Comparison of ENCODE assay signal across 14 cellular contexts in the genomic region with DNA sequence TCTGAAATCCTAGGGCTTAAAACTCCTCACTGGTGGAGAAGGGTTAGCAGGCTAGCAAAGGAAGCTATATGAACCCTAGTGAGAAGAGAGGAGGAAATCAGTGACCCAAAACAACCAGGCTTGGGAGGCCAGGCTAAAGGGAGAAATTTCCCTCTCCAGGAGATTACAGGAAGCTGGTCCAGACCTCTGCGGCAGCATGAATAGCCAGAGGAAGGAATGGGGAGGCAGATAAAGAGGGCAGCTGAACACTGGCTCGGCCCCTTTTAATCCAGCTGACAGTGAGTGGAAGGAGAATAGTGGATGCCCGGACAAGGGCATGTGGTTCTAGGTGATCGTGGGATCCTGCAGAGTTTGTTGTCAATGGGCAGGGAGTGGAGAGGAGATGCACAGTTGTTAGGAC.
"Had no signal": no experiment of that assay in that cellular context is flagged by ENCODE, and none has a peak within 500 bp of the region (broad histone marks: within the 10 kb centered on the region; RNA-seq: fewer than 3 reads in every experiment).

No MANE protein-coding gene starts in this region.

- H3K4me1 ChIP-seq: tibial artery had no signal

- H3K9me3 ChIP-seq: ovary, tibial artery had no signal

- H3K27me3 ChIP-seq: gastroesophageal sphincter, ovary, tibial artery had no signal

- H3K27ac ChIP-seq: gastroesophageal sphincter, ovary, skin epidermis, tibial artery had no signal

- H3K36me3 ChIP-seq: gastroesophageal sphincter, ovary, tibial artery had no signal

- H3K4me3 ChIP-seq: gastroesophageal sphincter, ovary, skin epidermis, tibial artery had no signal

- DNase-seq: activated CD4-positive, alpha-beta T cell treated with anti-CD3 and anti-CD28 coated beads, Interleukin-2, amount 10 ng/mL, durations not matched to agents 7 days and 5 days; activated naive CD4-positive, alpha-beta T cell treated with Interleukin-2 at 50 U/mL for 16 hours; anterior cingulate cortex; cerebellar nuclear complex; endodermal cell; left colon; mesendoderm; ovary; stimulated activated CD4-positive, alpha-beta T cell treated with anti-CD3 and anti-CD28 coated beads, Interleukin-4, amount 100 ng/mL, for 24 hours; stimulated activated naive CD4-positive, alpha-beta T cell; T-helper 17 cell; tibial artery had no signal
